In genomic region chr19:48481846-48482639, GRCh38 we compare ENCODE assay signal across 1 cellular context.
TF ChIP-seq lines count a peak whose summit lies in the region.

No MANE protein-coding gene starts in this region.

TF ChIP-seq in endothelial cell of umbilical vein, 7 proteins besides CTCF, POLR2A, EP300 and RAD21:
- TF ChIP-seq GATA2 (IDR thresholded peaks at IDR 0.05; ENCODE audit: insufficient read depth, insufficient read length, low read depth, low read length) (no peak), JUN (IDR thresholded peaks at IDR 0.05; ENCODE audit: borderline replicate concordance, insufficient read depth, insufficient read length, low read depth) (peak; percentile 35)
